In genomic region chr22:40405178-40406062, GRCh38 we compare ENCODE assay signal across 14 cellular contexts.
"Had no signal": no experiment of that assay in that cellular context is flagged by ENCODE, and none has a peak within 500 bp of the region (broad histone marks: within the 10 kb centered on the region; RNA-seq: fewer than 3 reads in every experiment).

No MANE protein-coding gene starts in this region.

- H3K4me3 ChIP-seq: ovary, tibial artery had no signal

- H3K27ac ChIP-seq: foreskin keratinocyte, ovary, tibial artery had no signal

- DNase-seq: activated CD4-positive, alpha-beta T cell treated with anti-CD3 and anti-CD28 coated beads, Interleukin-2, amount 50 U/mL, for 1 hour; activated T-cell treated with anti-CD3 and anti-CD28 coated beads for 4 hours; amniotic stem cell; foreskin keratinocyte; ovary; tibial artery had no signal

- H3K27me3 ChIP-seq: foreskin keratinocyte, ovary, tibial artery had no signal

- H3K4me3 Mint-ChIP-seq: activated B cell treated with CpG ODN at 0.5 μM for 24 hours; brain; memory B cell; nephron; T-helper 1 cell treated with Interleukin-12 subunit alpha and Interleukin-12 subunit beta and Interleukin-4 antibody, amounts not matched to agents 30 μg/mL and 1 μg/mL, for 36 hours had no signal

- H3K4me1 Mint-ChIP-seq: brain had no signal

- H3K27ac Mint-ChIP-seq: brain; memory B cell; nephron; T-helper 1 cell treated with Interleukin-12 subunit alpha and Interleukin-12 subunit beta and Interleukin-4 antibody, amounts not matched to agents 30 μg/mL and 1 μg/mL, for 36 hours had no signal

- H3K36me3 ChIP-seq: ovary had no signal

- H3K27me3 Mint-ChIP-seq: activated B cell treated with CpG ODN at 0.5 μM for 24 hours, brain, memory B cell had no signal

- ATAC-seq: activated naive CD4-positive, alpha-beta T cell treated with anti-CD3 and anti-CD28 coated beads, Interleukin-2, amount 50 U/mL, for 72 hours; foreskin keratinocyte; SK-N-SH treated with all-trans-retinoic acid at 6 μM for 48 hours had no signal

- FAIRE-seq: TTC549 had no signal

- H3K9me3 ChIP-seq: ovary, tibial artery had no signal

- H3K9me3 Mint-ChIP-seq: activated B cell treated with CpG ODN at 0.5 μM for 24 hours; activated naive CD4-positive, alpha-beta T cell treated with anti-CD3 and anti-CD28 coated beads, Interleukin-2, amount 50 U/mL, for 72 hours; brain; memory B cell; nephron; T-helper 1 cell treated with Interleukin-12 subunit alpha and Interleukin-12 subunit beta and Interleukin-4 antibody, amounts not matched to agents 30 μg/mL and 1 μg/mL, for 36 hours had no signal
